Comparison of ENCODE assay signal across 10 cellular contexts in genomic region chr14:81516941-81517797, GRCh38. TPM values are rescaled to one million over a fixed set of nuclear protein-coding genes. Genes with fewer than 3 reads are reported as not detected.
A peak's percentile ranks its signal among the peaks of the same experiment; 100 is the strongest.
DNase-seq lines count a peak whose midpoint lies in the region; ATAC-seq and TF ChIP-seq lines count a peak whose summit lies in the region.
"Had no signal": no experiment of that assay in that cellular context is flagged by ENCODE, and none has a peak within 500 bp of the region (broad histone marks: within the 10 kb centered on the region; RNA-seq: fewer than 3 reads in every experiment).

No MANE protein-coding gene starts in this region.

- no peak overlapping the region for H2AK5ac ChIP-seq in neuronal stem cell (ENCODE audit: low read depth, low read length)

- H2BK12ac ChIP-seq in neuronal stem cell (ENCODE audit: low read length), result no peak overlapping the region

- TF ChIP-seq CTCF in Peyer's patch (IDR thresholded peaks at IDR 0.05) (no peak), left ventricle myocardium inferior (IDR thresholded peaks at IDR 0.05; ENCODE audit: borderline replicate concordance) (no peak)

- H3K79me1 ChIP-seq in neuronal stem cell (ENCODE audit: low read depth, low read length), result no peaks in the 10 kb centered on the region

- no peak overlapping the region for H3K4me3 ChIP-seq in Peyer's patch
- H3K4me3 ChIP-seq in left ventricle myocardium inferior, result no peak overlapping the region
- H3K4me3 ChIP-seq in neuronal stem cell (ENCODE audit: low read length in 2 of 2), result no peak overlapping the region
- H3K4me3 ChIP-seq: skin epidermis had no signal

- H3K27ac ChIP-seq in Peyer's patch, result peak overlapping the region in 3 of 4 donors; percentile 4 to 74 (median 47)
- peak overlapping the region; percentile 73 for H3K27ac ChIP-seq in left ventricle myocardium inferior (replicated peaks)
- peak overlapping the region; percentile 70 for H3K27ac ChIP-seq in neuronal stem cell (replicated peaks; ENCODE audit: low read length)

- H3K4me1 ChIP-seq in Peyer's patch (peaks cover 0 to 29% (median 0%) of the 10 kb centered on the region in 4 donors), left ventricle myocardium inferior (peaks cover 64% of the 10 kb centered on the region), neuronal stem cell (ENCODE audit: control insufficient read depth in 2 of 2, insufficient read depth in 1 of 2, low read depth in 1 of 2, low read length in 2 of 2) (peaks cover 6 to 10% of the 10 kb centered on the region in 2 donors)

- DNase-seq in AG08396 (ENCODE audit: low spot score) (peak; percentile 57), Peyer's patch (no peak), left ventricle myocardium inferior (no peak), neuronal stem cell (ENCODE audit: low spot score) (no peak), T-helper 1 cell (no peak), middle frontal gyrus (ENCODE audit: extremely low spot score, low spot score) (no peak)
- DNase-seq: SIG-M5 had no signal

- no peak overlapping the region for H4K8ac ChIP-seq in neuronal stem cell (ENCODE audit: low read depth, low read length)

- intact Hi-C loops in left ventricle myocardium inferior (cut with micrococcal nuclease), result no loop called here

- no CpG with 5 or more reads among the region's 2 CpGs for WGBS in neuronal stem cell (ENCODE audit: extremely low coverage in 2 of 2, insufficient read length in 2 of 2, insufficient replicate concordance in 1 of 2), 2 donors

- H2AFZ ChIP-seq in neuronal stem cell (ENCODE audit: low read length), result no peak overlapping the region

- H3K9me3 ChIP-seq in Peyer's patch (no peaks in the 10 kb centered on the region), left ventricle myocardium inferior (replicated peaks) (peaks cover 14% of the 10 kb centered on the region), neuronal stem cell (replicated peaks in 1 of 2; ENCODE audit: control insufficient read depth in 2 of 2, insufficient read depth in 1 of 2, low read depth in 1 of 2, low read length in 2 of 2) (no peaks in the 10 kb centered on the region)

- H3K9ac ChIP-seq in neuronal stem cell (ENCODE audit: low read depth, low read length, poor library complexity), result no peak overlapping the region

- no peak overlapping the region for H3K4ac ChIP-seq in neuronal stem cell (ENCODE audit: low read length)

- no peak overlapping the region for H2BK120ac ChIP-seq in neuronal stem cell (ENCODE audit: low read depth, low read length)

- no peak overlapping the region for H2BK5ac ChIP-seq in neuronal stem cell (ENCODE audit: low read length)

- no peak overlapping the region for H3K23ac ChIP-seq in neuronal stem cell (ENCODE audit: low read depth, low read length, poor library complexity)

- ATAC-seq in GM21515 (IDR thresholded peaks at IDR 0.05; ENCODE audit: unreplicated experiment) (no peak), HG03469 (IDR thresholded peaks at IDR 0.05; ENCODE audit: unreplicated experiment) (no peak)

- no peak overlapping the region for H3K4me2 ChIP-seq in neuronal stem cell (ENCODE audit: insufficient read depth, low read length, poor library complexity, severe bottlenecking)

- H3K36me3 ChIP-seq in Peyer's patch (peaks cover 0 to 22% (median 0%) of the 10 kb centered on the region in 3 donors), left ventricle myocardium inferior (peaks cover 28% of the 10 kb centered on the region), neuronal stem cell (replicated peaks in 1 of 2; ENCODE audit: control insufficient read depth in 2 of 2, insufficient read depth in 2 of 2, low read length in 2 of 2) (peaks cover 0 to 50% of the 10 kb centered on the region in 2 donors)

- TF ChIP-seq POLR2A in Peyer's patch (IDR thresholded peaks at IDR 0.05), result no peak

- H3K18ac ChIP-seq in neuronal stem cell (ENCODE audit: low read length), result no peak overlapping the region

- no peak overlapping the region for H3K14ac ChIP-seq in neuronal stem cell (ENCODE audit: low read length)

- no peak overlapping the region for H2BK15ac ChIP-seq in neuronal stem cell (ENCODE audit: low read length)

- no peak overlapping the region for H4K91ac ChIP-seq in neuronal stem cell (ENCODE audit: low read depth, low read length, poor library complexity)

- H3K27me3 ChIP-seq in Peyer's patch (no peaks in the 10 kb centered on the region), left ventricle myocardium inferior (ENCODE audit: low read depth) (no peaks in the 10 kb centered on the region), neuronal stem cell (ENCODE audit: control insufficient read depth in 3 of 3, insufficient read depth in 3 of 3, low read depth in 1 of 3, low read length in 3 of 3) (no peaks in the 10 kb centered on the region)

RNA-seq across cellular contexts. Expression of gene SEL1L, which starts 16.5 kb away (rescaled TPM):
- total RNA-seq in Peyer's patch (10 to 100 TPM; 16.5 to 57.1 (median 44.7) TPM), left ventricle myocardium inferior (54.4 TPM)
- polyA plus RNA-seq in neuronal stem cell (2013, experiment 1 of 2), result 13.0 TPM
- polyA plus RNA-seq in neuronal stem cell (2013, experiment 2 of 2), result 13.3 TPM
